In the genomic region with DNA sequence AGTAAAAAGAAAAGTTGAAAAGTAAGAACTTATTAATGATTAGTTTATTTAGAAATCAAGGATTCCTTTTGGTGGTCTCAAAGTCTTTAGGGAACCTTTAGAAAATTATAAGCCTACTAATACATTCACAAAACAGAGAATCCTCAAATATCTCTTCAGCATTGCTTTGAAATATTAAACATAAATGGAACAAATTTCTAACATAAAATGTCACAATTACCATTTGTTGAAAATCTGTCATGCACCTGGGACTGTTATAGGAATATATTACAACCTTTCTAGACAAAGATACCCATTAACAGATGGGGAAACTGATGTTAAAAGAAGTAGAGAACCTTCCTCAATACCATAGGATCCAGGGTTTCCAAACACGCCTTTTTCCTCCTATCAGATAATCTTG, we compare ENCODE assay signal across 8 cellular contexts.
"Had no signal": no experiment of that assay in that cellular context is flagged by ENCODE, and none has a peak within 500 bp of the region (broad histone marks: within the 10 kb centered on the region; RNA-seq: fewer than 3 reads in every experiment).

No MANE protein-coding gene starts in this region.

- DNase-seq: GM23248, GOT3, H9, HCEC 1CT, Kasumi-1, KG1 had no signal

- H3K27ac ChIP-seq: GM23248, HL-60 had no signal

- H2AFZ ChIP-seq: GM23248 had no signal

- ATAC-seq: HepG2 had no signal

- H3K4me3 ChIP-seq: GM23248 had no signal

- H3K9ac ChIP-seq: GM23248 had no signal

- FAIRE-seq: HepG2 had no signal
